12 cellular contexts compared by ENCODE assay signal in the genomic region with DNA sequence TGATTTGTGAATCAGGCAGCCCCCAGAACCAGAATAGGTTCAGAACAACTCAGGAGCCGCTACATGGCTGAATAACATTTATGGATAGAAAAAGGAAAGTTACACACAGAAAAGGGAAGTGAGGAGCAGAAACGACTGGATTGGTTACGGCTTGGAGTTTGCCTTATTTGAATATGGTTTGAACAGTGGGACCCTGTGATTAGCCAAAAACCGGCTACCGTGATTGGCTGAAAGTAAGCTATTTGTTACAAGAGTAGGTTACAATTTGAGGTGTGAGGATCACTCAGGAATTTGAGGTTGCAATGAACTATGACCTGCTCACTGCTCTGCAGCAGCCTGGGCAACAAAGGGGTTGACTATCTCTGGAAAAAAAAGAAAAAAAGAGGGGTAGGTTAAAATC.
"Had no signal": no experiment of that assay in that cellular context is flagged by ENCODE, and none has a peak within 500 bp of the region (broad histone marks: within the 10 kb centered on the region; RNA-seq: fewer than 3 reads in every experiment).

No MANE protein-coding gene starts in this region.

- H3K27ac Mint-ChIP-seq: activated CD4-positive, alpha-beta T cell treated with anti-CD3 and anti-CD28 coated beads, Interleukin-2, amount 10 ng/mL, durations not matched to agents 24 days and 14 days; activated naive CD4-positive, alpha-beta T cell treated with anti-CD3 and anti-CD28 coated beads, Interleukin-2, amount 50 U/mL, for 72 hours; stimulated activated memory B cell treated with anti-CD40 and anti-IgM and Interleukin-4, amounts not matched to agents 10 μg/mL and 1 μg/mL and 100 μg/mL, for 72 hours; T-helper 1 cell treated with Interleukin-12 subunit alpha and Interleukin-12 subunit beta and Interleukin-4 antibody, amounts not matched to agents 30 μg/mL and 1 μg/mL, for 36 hours had no signal

- H3K4me3 ChIP-seq: transverse colon had no signal

- H3K27me3 Mint-ChIP-seq: activated CD4-positive, alpha-beta T cell treated with anti-CD3 and anti-CD28 coated beads, Interleukin-2, amount 10 ng/mL, durations not matched to agents 24 days and 14 days; stimulated activated memory B cell treated with anti-CD40 and anti-IgM and Interleukin-4, amounts not matched to agents 10 μg/mL and 1 μg/mL and 100 μg/mL, for 72 hours had no signal

- H3K4me3 Mint-ChIP-seq: activated CD4-positive, alpha-beta T cell treated with anti-CD3 and anti-CD28 coated beads, Interleukin-2, amount 10 ng/mL, durations not matched to agents 24 days and 14 days; stimulated activated memory B cell treated with anti-CD40 and anti-IgM and Interleukin-4, amounts not matched to agents 10 μg/mL and 1 μg/mL and 100 μg/mL, for 72 hours; T-helper 1 cell treated with Interleukin-12 subunit alpha and Interleukin-12 subunit beta and Interleukin-4 antibody, amounts not matched to agents 30 μg/mL and 1 μg/mL, for 36 hours had no signal

- H3K4me1 Mint-ChIP-seq: activated CD4-positive, alpha-beta T cell treated with anti-CD3 and anti-CD28 coated beads, Interleukin-2, amount 10 ng/mL, durations not matched to agents 24 days and 14 days; stimulated activated memory B cell treated with anti-CD40 and anti-IgM and Interleukin-4, amounts not matched to agents 10 μg/mL and 1 μg/mL and 100 μg/mL, for 72 hours had no signal

- H3K36me3 ChIP-seq: brain microvascular endothelial cell, transverse colon had no signal

- ATAC-seq: activated naive CD4-positive, alpha-beta T cell treated with anti-CD3 and anti-CD28 coated beads, Interleukin-2, amount 50 U/mL, for 72 hours; left ventricle myocardium superior; stimulated activated memory B cell treated with anti-CD40 and anti-IgM and Interleukin-4, amounts not matched to agents 10 μg/mL and 1 μg/mL and 100 μg/mL, for 72 hours had no signal

- H3K4me1 ChIP-seq: transverse colon had no signal

- H3K27me3 ChIP-seq: brain microvascular endothelial cell, transverse colon had no signal

- H3K9ac ChIP-seq: SK-N-SH had no signal

- H3K27ac ChIP-seq: brain microvascular endothelial cell, transverse colon had no signal

- DNase-seq: activated CD4-positive, alpha-beta T cell treated with anti-CD3 and anti-CD28 coated beads, Interleukin-2, amount 10 ng/mL, durations not matched to agents 24 days and 14 days; activated effector memory CD4-positive, alpha-beta T cell treated with Interleukin-2 at 50 U/mL for 16 hours; amniotic stem cell; brain microvascular endothelial cell; erythroblast; left ventricle myocardium superior; SK-N-SH; small intestine; transverse colon had no signal

- H3K9me3 ChIP-seq: SK-N-SH, transverse colon had no signal

- H3K36me3 Mint-ChIP-seq: stimulated activated memory B cell treated with anti-CD40 and anti-IgM and Interleukin-4, amounts not matched to agents 10 μg/mL and 1 μg/mL and 100 μg/mL, for 72 hours had no signal
